In genomic region chr15:75651810-75652543, GRCh38 we compare ENCODE assay signal across 11 cellular contexts. TPM values are rescaled to one million over a fixed set of nuclear protein-coding genes. Genes with fewer than 3 reads are reported as not detected.
A peak's percentile ranks its signal among the peaks of the same experiment; 100 is the strongest.
DNase-seq lines count a peak whose midpoint lies in the region; ATAC-seq, FAIRE-seq and TF ChIP-seq lines count a peak whose summit lies in the region.
"Had no signal": no experiment of that assay in that cellular context is flagged by ENCODE, and none has a peak within 500 bp of the region (broad histone marks: within the 10 kb centered on the region; RNA-seq: fewer than 3 reads in every experiment).

No MANE protein-coding gene starts in this region.

- no peaks in the 10 kb centered on the region for H3K36me3 ChIP-seq in CD4-positive, alpha-beta memory T cell (ENCODE audit: insufficient read depth, low read length)
- H3K36me3 ChIP-seq in RWPE2 (ENCODE audit: low read depth) (peaks cover 68% of the 10 kb centered on the region), esophagus (ENCODE audit: control insufficient read depth in 2 of 2, insufficient read depth in 2 of 2, low read length in 1 of 2) (peaks cover 0 to 24% of the 10 kb centered on the region in 2 donors), pancreas (peaks cover 0 to 3% (median 2%) of the 10 kb centered on the region in 3 donors)

- intact Hi-C loops in CD4-positive, alpha-beta memory T cell (cut with micrococcal nuclease), result no loop called here
- intact Hi-C loops in pancreas (cut with DNase I) (no loop called here), posterior cingulate gyrus (cut with DNase I) (no loop called here)

- peak overlapping the region in 4 of 8 donors; percentile 12 to 57 (median 27) for H3K4me3 Mint-ChIP-seq in CD4-positive, alpha-beta memory T cell

- WGBS in esophagus, 2 donors, result 35 to 40% methylated on average over 2 of the region's 2 CpGs
- 12 to 24% methylated on average over 2 of the region's 2 CpGs for WGBS in pancreas, 2 donors

- H3K9me3 Mint-ChIP-seq in CD4-positive, alpha-beta memory T cell, result no peaks in the 10 kb centered on the region

- ATAC-seq in RWPE2 (ENCODE audit: low read depth) (no peak), pancreas (no peak), HG03108 (IDR thresholded peaks at IDR 0.05; ENCODE audit: unreplicated experiment) (no peak)

- TF ChIP-seq CTCF in RWPE2 (IDR thresholded peaks at IDR 0.05; ENCODE audit: poor library complexity, severe bottlenecking) (no peak), pancreas (IDR thresholded peaks at IDR 0.05) (no peak)

- H3K27ac ChIP-seq in CD4-positive, alpha-beta memory T cell (ENCODE audit: low read depth, low read length), result no peak overlapping the region
- peak overlapping the region; percentile 81 for H3K27ac ChIP-seq in RWPE2 (ENCODE audit: poor library complexity, severe bottlenecking)
- H3K27ac ChIP-seq in esophagus (ENCODE audit: low read depth in 2 of 2, low read length in 1 of 2), result peak overlapping the region; percentile 80 to 89
- H3K27ac ChIP-seq in pancreas, result peak overlapping the region; percentile 41 to 71 (median 44)

- POLR2A ChIA-PET in CD4-positive, alpha-beta memory T cell (lab: Charles Lee; ENCODE audit: partially characterized antibody), result interaction anchor here (1.3 kb wide), 1 partner anchor 283 kb away, joined by 3 read pairs; the partner anchor contains the start of gene MAN2C1

- FAIRE-seq in pancreas (lab: Jason Lieb, UNC), result no peak
- FAIRE-seq: HTR-8/SVneo had no signal

- H3K27ac Mint-ChIP-seq in CD4-positive, alpha-beta memory T cell, result peak overlapping the region in 5 of 7 donors; percentile 36 to 86 (median 67)

- DNase-seq in CD4-positive, alpha-beta memory T cell, result no peak
- DNase-seq in RWPE2 (ENCODE audit: low spot score) (no peak), pancreas (peak in 2 of 6 donors; percentile 51 to 54), posterior cingulate gyrus (no peak), RPMI8226 (no peak)
- DNase-seq in activated CD4-positive, alpha-beta T cell treated with anti-CD3 and anti-CD28 coated beads for 1 hour, result no peak
- DNase-seq: activated CD8-positive, alpha-beta memory T cell treated with anti-CD3 and anti-CD28 coated beads, Interleukin-2, amount 50 U/mL, for 48 hours; GDM1 had no signal

- H3K4me1 ChIP-seq in CD4-positive, alpha-beta memory T cell (ENCODE audit: insufficient read depth, low read length), result peaks cover 27% of the 10 kb centered on the region
- peaks cover 32% of the 10 kb centered on the region for H3K4me1 ChIP-seq in RWPE2 (ENCODE audit: insufficient read depth, poor library complexity, severe bottlenecking)
- peaks cover 22 to 58% of the 10 kb centered on the region in 2 donors for H3K4me1 ChIP-seq in esophagus (ENCODE audit: control insufficient read depth in 2 of 2, insufficient read depth in 2 of 2, low read length in 1 of 2)
- H3K4me1 ChIP-seq in pancreas, result peaks cover 12 to 61% (median 17%) of the 10 kb centered on the region in 3 donors

- H3K27me3 Mint-ChIP-seq in CD4-positive, alpha-beta memory T cell, result no peaks in the 10 kb centered on the region

- peaks cover 0 to 3% of the 10 kb centered on the region in 2 donors for H3K36me3 Mint-ChIP-seq in CD4-positive, alpha-beta memory T cell

- no peaks in the 10 kb centered on the region for H3K9me3 ChIP-seq in CD4-positive, alpha-beta memory T cell (ENCODE audit: control insufficient read depth in 1 of 2, low read length in 2 of 2)
- no peaks in the 10 kb centered on the region for H3K9me3 ChIP-seq in RWPE2 (ENCODE audit: severe bottlenecking)
- no peaks in the 10 kb centered on the region for H3K9me3 ChIP-seq in esophagus (ENCODE audit: control insufficient read depth in 2 of 2, insufficient read depth in 1 of 2, low read depth in 1 of 2, low read length in 1 of 2)
- H3K9me3 ChIP-seq in pancreas, result no peaks in the 10 kb centered on the region

- peaks cover 10 to 46% (median 26%) of the 10 kb centered on the region in 4 donors for H3K4me1 Mint-ChIP-seq in CD4-positive, alpha-beta memory T cell

- CTCF ChIA-PET in CD4-positive, alpha-beta memory T cell (lab: Charles Lee; ENCODE audit: partially characterized antibody), result interaction anchor here (0.6 kb wide), 1 partner anchor 14 kb away, joined by 3 read pairs; no protein-coding TSS in a partner anchor

- no peak overlapping the region for H3K4me3 ChIP-seq in CD4-positive, alpha-beta memory T cell (ENCODE audit: low read length in 2 of 2)
- H3K4me3 ChIP-seq in RWPE2 (ENCODE audit: severe bottlenecking) (peak overlapping the region; percentile 15), esophagus (ENCODE audit: low read depth in 1 of 2, low read length in 2 of 2) (peak overlapping the region; percentile 64 to 86), pancreas (peak overlapping the region; percentile 6 to 87 (median 48))

- no peaks in the 10 kb centered on the region for H3K27me3 ChIP-seq in CD4-positive, alpha-beta memory T cell (ENCODE audit: insufficient read depth, low read length)
- H3K27me3 ChIP-seq in RWPE2 (ENCODE audit: insufficient read depth, poor library complexity, severe bottlenecking), result no peaks in the 10 kb centered on the region
- no peaks in the 10 kb centered on the region for H3K27me3 ChIP-seq in esophagus (ENCODE audit: control insufficient read depth in 1 of 2, insufficient read depth in 2 of 2, low read length in 2 of 2)
- H3K27me3 ChIP-seq in pancreas, result no peaks in the 10 kb centered on the region

RNA-seq across cellular contexts. Expression of gene SNX33, which starts 4.3 kb away (rescaled TPM):
- 1 to 10 TPM; 3.5 to 3.8 TPM for total RNA-seq in CD4-positive, alpha-beta memory T cell
- 1 to 10 TPM in 1 of 2 donors, under 1 TPM in 1; 0.33 to 1.6 TPM for polyA plus RNA-seq in CD4-positive, alpha-beta memory T cell
- polyA plus RNA-seq in esophagus (10 to 100 TPM; 24.0 to 43.4 TPM), pancreas (10 to 100 TPM in 1 of 2 donors, 1 to 10 TPM in 1; 9.8 to 13.2 TPM)
- 10 to 100 TPM; 12.8 to 24.1 (median 14.6) TPM for total RNA-seq in pancreas

RNA-seq across cellular contexts. Expression of gene IMP3, which starts 12.0 kb away (rescaled TPM):
- 10 to 100 TPM; 85.5 to 96.9 TPM for total RNA-seq in CD4-positive, alpha-beta memory T cell
- 100 to 1,000 TPM; 191 to 211 TPM for polyA plus RNA-seq in CD4-positive, alpha-beta memory T cell
- 10 to 100 TPM; 59.4 to 91.1 TPM for polyA plus RNA-seq in esophagus
- 10 to 100 TPM; 18.7 to 34.8 (median 29.2) TPM for total RNA-seq in pancreas
- 10 to 100 TPM; 28.4 to 39.6 TPM for polyA plus RNA-seq in pancreas

RNA-seq across cellular contexts. Expression of gene SNUPN, which starts 26.5 kb away (rescaled TPM):
- total RNA-seq in CD4-positive, alpha-beta memory T cell, result 10 to 100 TPM; 21.0 to 23.5 TPM
- polyA plus RNA-seq in CD4-positive, alpha-beta memory T cell, result 10 to 100 TPM; 25.2 to 35.2 TPM
- polyA plus RNA-seq in esophagus, result 10 to 100 TPM in 1 of 2 donors, 1 to 10 TPM in 1; 9.6 to 11.1 TPM
- 10 to 100 TPM in 1 of 6 donors, 1 to 10 TPM in 5; 5.1 to 11.3 (median 6.4) TPM for total RNA-seq in pancreas
- 10 to 100 TPM in 1 of 2 donors, 1 to 10 TPM in 1; 8.7 to 13.1 TPM for polyA plus RNA-seq in pancreas

Comparison
In these comparisons a context has a peak if more than half of its experiments do, and no peak if none do; other contexts are left out.
1. H3K4me3 ChIP-seq: peak in RWPE2 (single experiment), esophagus (2 of 2) and pancreas (4 of 4); none in CD4-positive, alpha-beta memory T cell (0 of 2).
2. RNA of gene SNX33, which starts 4.3 kb away (polyA plus RNA-seq): 24.0 to 43.4 TPM in esophagus and 9.8 to 13.2 TPM in pancreas; 0.33 to 1.6 TPM in CD4-positive, alpha-beta memory T cell; every median in the first group is over 4 times any median in the second.